ENCODE assay signal across 23 cellular contexts in the genomic region with DNA sequence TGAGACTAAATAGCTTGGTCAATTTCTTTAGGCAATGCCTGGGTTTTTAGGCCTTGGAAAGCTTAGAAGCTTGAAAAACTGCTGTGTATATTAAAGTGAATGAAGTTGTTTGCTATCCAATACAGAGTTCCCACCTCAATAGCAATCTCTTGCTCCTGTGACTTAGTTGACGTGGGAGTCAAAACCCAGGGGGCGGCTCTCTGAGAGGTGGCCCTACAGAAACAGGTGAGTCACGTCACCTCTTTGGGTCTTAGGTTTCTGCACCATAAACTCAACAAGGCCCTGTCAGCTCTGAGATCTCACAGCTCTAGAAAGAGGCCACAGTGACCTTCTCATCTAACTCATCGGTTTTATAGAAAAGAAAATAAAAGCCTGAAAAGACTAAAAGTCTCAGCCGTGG.
"Had no signal": no experiment of that assay in that cellular context is flagged by ENCODE, and none has a peak within 500 bp of the region (broad histone marks: within the 10 kb centered on the region; RNA-seq: fewer than 3 reads in every experiment).

No MANE protein-coding gene starts in this region.

- DNase-seq: activated CD4-positive, alpha-beta memory T cell treated with anti-CD3 and anti-CD28 coated beads, Interleukin-2, amount 10 ng/mL, durations not matched to agents 7 days and 5 days; activated CD4-positive, alpha-beta T cell treated with anti-CD3 and anti-CD28 coated beads, Interleukin-2, amount 10 ng/mL, durations not matched to agents 7 days and 5 days; activated CD4-positive, CD25-positive, alpha-beta regulatory T cell; activated gamma-delta T cell treated with Interleukin-2 at 50 U/mL for 16 hours; activated naive CD4-positive, alpha-beta T cell treated with anti-CD3 and anti-CD28 coated beads, Interleukin-2, amount 10 ng/mL, durations not matched to agents 7 days and 5 days; activated naive CD8-positive, alpha-beta T cell treated with anti-CD3 and anti-CD28 coated beads for 36 hours; activated T-cell treated with anti-CD3 and anti-CD28 coated beads, Interleukin-2, amount 50 U/mL, for 4 hours; brain microvascular endothelial cell; MG63; MV-4-11; NCI-H1092 treated with DMSO at 0.1 percent for 48 hours; NCI-H1417 treated with DMSO at 0.1 percent for 48 hours; NCI-H1694; NCI-H2029; NCI-H446; NCI-H524; Peyer's patch; Right ventricle myocardium superior; SJCRH30; SK-N-SH; T-helper 1 cell had no signal

- H3K27ac ChIP-seq: brain microvascular endothelial cell, Peyer's patch, RWPE1, SJCRH30, VCaP had no signal

- H3K4me3 ChIP-seq: MG63, Peyer's patch, SJCRH30 had no signal

- H3K27me3 ChIP-seq: brain microvascular endothelial cell, MG63, Peyer's patch had no signal

- H3K4me1 ChIP-seq: Peyer's patch had no signal

- ATAC-seq: activated T-cell treated with anti-CD3 and anti-CD28 coated beads, Interleukin-2, amount 50 U/mL, for 4 hours had no signal

- H3K9me3 ChIP-seq: MG63, Peyer's patch, SJCRH30, SK-N-SH had no signal

- H3K36me3 ChIP-seq: brain microvascular endothelial cell, MG63, Peyer's patch, SJCRH30 had no signal
